7 cellular contexts compared by ENCODE assay signal in the genomic region with DNA sequence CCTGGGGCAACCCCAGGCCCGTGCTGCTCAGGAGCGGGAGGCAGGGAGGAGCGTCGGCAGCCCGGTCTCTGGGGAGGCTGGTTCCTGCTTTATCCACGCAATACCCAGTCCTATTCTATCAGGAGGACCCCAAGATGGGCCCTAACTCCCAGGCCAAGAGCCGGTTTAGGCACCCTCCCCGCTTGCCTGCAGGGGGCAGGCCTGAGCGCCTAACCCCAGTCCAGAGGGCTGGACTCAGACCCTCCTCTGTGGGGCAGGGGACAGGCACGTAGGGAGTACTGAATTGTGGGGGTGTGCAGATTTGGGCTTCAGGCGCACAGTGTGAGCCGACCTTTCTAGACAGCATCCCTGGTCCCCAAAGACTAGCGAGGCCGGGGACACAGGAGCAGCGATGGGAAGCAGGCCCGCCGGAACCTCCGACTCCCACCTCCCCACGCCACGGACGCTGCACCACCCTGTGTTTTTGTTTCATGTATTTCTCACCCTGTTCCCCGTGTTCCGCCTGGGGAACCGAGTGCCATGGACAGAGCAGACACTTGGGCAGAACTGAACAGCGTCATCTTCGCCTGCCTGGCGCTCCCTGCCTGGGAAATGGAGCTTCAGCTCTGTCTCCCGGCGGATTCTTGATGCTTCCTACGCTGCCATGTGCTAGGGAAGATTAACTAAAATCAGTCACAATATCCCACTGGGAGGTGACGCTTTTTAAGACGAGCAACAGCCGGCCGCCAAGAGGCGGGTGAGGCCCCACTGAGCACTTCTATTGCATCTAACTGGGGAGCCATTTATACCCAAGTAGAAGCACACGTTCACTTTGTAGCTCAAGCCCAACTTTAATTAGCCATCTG. TPM values are rescaled to one million over a fixed set of nuclear protein-coding genes. Genes with fewer than 3 reads are reported as not detected.
DNase-seq lines count a peak whose midpoint lies in the region; ATAC-seq and TF ChIP-seq lines count a peak whose summit lies in the region.

No MANE protein-coding gene starts in this region.

- no peaks in the 10 kb centered on the region for H3K9me3 Mint-ChIP-seq in osteocyte (ENCODE audit: unreplicated experiment)
- H3K9me3 Mint-ChIP-seq in effector memory CD8-positive, alpha-beta T cell = no peaks in the 10 kb centered on the region

- no peak overlapping the region for H3K27ac Mint-ChIP-seq in osteocyte (ENCODE audit: unreplicated experiment)
- peak overlapping the region in 1 of 2 donors; percentile 63 for H3K27ac Mint-ChIP-seq in effector memory CD8-positive, alpha-beta T cell

- DNase-seq in PC-3 = peak; percentile 38
- DNase-seq in ecto neural progenitor cell (ENCODE audit: low spot score) = peak; percentile 79
- DNase-seq in osteocyte (ENCODE audit: extremely low spot score, unreplicated experiment) = no peak
- no peak for DNase-seq in effector memory CD8-positive, alpha-beta T cell
- DNase-seq in superior temporal gyrus (ENCODE audit: extremely low spot score) = no peak

- no peak overlapping the region for H3K9ac ChIP-seq in PC-3 (ENCODE audit: low read length)

- TF ChIP-seq CTCF in GM12872 (IDR thresholded peaks at IDR 0.05; ENCODE audit: insufficient read depth, low read depth, low read length) = peak; percentile 80
- TF ChIP-seq CTCF in PC-3 (conservative IDR thresholded peaks at IDR 0.05; ENCODE audit: low read depth, low read length) = peak; percentile 77
- TF ChIP-seq CTCF in osteocyte (IDR thresholded peaks at IDR 0.05) = peak; percentile 65

- no peak overlapping the region for H3K4me2 ChIP-seq in PC-3 (ENCODE audit: low read length)

- H3K36me3 ChIP-seq in PC-3 (ENCODE audit: low read depth, low read length) = no peaks in the 10 kb centered on the region; the same call in 1 of the 2 replicates

- POLR2A ChIA-PET in PC-3 (lab: Charles Lee; ENCODE audit: unreplicated experiment) = no interaction called here

- no peaks in the 10 kb centered on the region for H3K9me3 ChIP-seq in PC-3 (ENCODE audit: low read length)

- H2AFZ ChIP-seq in PC-3 (ENCODE audit: low read length) = no peak overlapping the region

- intact Hi-C loops in PC-3 (cut with micrococcal nuclease) = no loop called here

- H3K27me3 ChIP-seq in PC-3 (ENCODE audit: low read length) = no peaks in the 10 kb centered on the region

- no TSS peak for BruUV-seq in PC-3 (replicated peaks; lab: Mats Ljungman, UMichigan)

- H3K79me2 ChIP-seq in PC-3 (ENCODE audit: low read length) = peaks cover 10% of the 10 kb centered on the region; the same call in 1 of the 2 replicates

- no peak overlapping the region for H3K4me3 Mint-ChIP-seq in osteocyte (ENCODE audit: unreplicated experiment)
- H3K4me3 Mint-ChIP-seq in effector memory CD8-positive, alpha-beta T cell = no peak overlapping the region

- no peak for ATAC-seq in PC-3
- ATAC-seq in GM18858 (IDR thresholded peaks at IDR 0.05; ENCODE audit: unreplicated experiment) = no peak
- no peak for ATAC-seq in effector memory CD8-positive, alpha-beta T cell (replicated peaks)

- H3K27ac ChIP-seq in PC-3 (ENCODE audit: low read length) = no peak overlapping the region

- no peaks in the 10 kb centered on the region for H3K27me3 Mint-ChIP-seq in osteocyte (ENCODE audit: unreplicated experiment)
- no peaks in the 10 kb centered on the region for H3K27me3 Mint-ChIP-seq in effector memory CD8-positive, alpha-beta T cell

- peaks cover 31% of the 10 kb centered on the region for H3K4me1 Mint-ChIP-seq in osteocyte (ENCODE audit: unreplicated experiment)
- H3K4me1 Mint-ChIP-seq in effector memory CD8-positive, alpha-beta T cell (ENCODE audit: low read depth in 2 of 2) = peaks cover 14 to 22% of the 10 kb centered on the region in 2 donors

- H3K9me2 ChIP-seq in PC-3 (replicated peaks; ENCODE audit: low read length) = no peaks in the 10 kb centered on the region

- H3K36me3 Mint-ChIP-seq in osteocyte (ENCODE audit: unreplicated experiment) = no peaks in the 10 kb centered on the region
- H3K36me3 Mint-ChIP-seq in effector memory CD8-positive, alpha-beta T cell (ENCODE audit: insufficient read depth) = peaks cover 14% of the 10 kb centered on the region

- H3K4me1 ChIP-seq in PC-3 (ENCODE audit: insufficient read depth, low read length) = peaks cover 30% of the 10 kb centered on the region

- no peaks in the 10 kb centered on the region for H4K20me1 ChIP-seq in PC-3 (ENCODE audit: low read length)

- no peaks in the 10 kb centered on the region for H3F3A ChIP-seq in PC-3 (ENCODE audit: low read length, unreplicated experiment)

- CTCF ChIA-PET in PC-3 (lab: Charles Lee) = no interaction called here

- no peak overlapping the region for H3K4me3 ChIP-seq in PC-3 (ENCODE audit: low read length)

RNA-seq across cellular contexts. Expression of a gene that starts 5.3 kb away (rescaled TPM):
- total RNA-seq in PC-3 (2014; rRNA removed) (58.5 and 59.3 TPM in 2 replicates), osteocyte (12.8 and 14.8 TPM in 2 replicates)

RNA-seq across cellular contexts. Expression of a gene that starts 5.4 kb away (rescaled TPM):
- total RNA-seq in PC-3 (2014; rRNA removed) = 42.6 and 42.9 TPM in 2 replicates
- 18.9 and 21.6 TPM in 2 replicates for total RNA-seq in osteocyte

RNA-seq across cellular contexts. Expression of a gene that starts 14.6 kb away (rescaled TPM):
- 88.4 and 146 TPM in 2 replicates for total RNA-seq in PC-3 (2014; rRNA removed)
- total RNA-seq in osteocyte = 30.2 and 32.7 TPM in 2 replicates

Comparison
In these comparisons a context has a peak if more than half of its experiments do, and no peak if none do; other contexts are left out.
1. DNase-seq: peak in PC-3 (single experiment) and ecto neural progenitor cell (single experiment); none in osteocyte (single experiment), effector memory CD8-positive, alpha-beta T cell (0 of 3) and superior temporal gyrus (single experiment).
2. Peak in every context shown above with its lines, with median percentiles within 50 percentile points of each other: CTCF ChIP-seq.